Comparison of ENCODE assay signal across 12 cellular contexts in the genomic region with DNA sequence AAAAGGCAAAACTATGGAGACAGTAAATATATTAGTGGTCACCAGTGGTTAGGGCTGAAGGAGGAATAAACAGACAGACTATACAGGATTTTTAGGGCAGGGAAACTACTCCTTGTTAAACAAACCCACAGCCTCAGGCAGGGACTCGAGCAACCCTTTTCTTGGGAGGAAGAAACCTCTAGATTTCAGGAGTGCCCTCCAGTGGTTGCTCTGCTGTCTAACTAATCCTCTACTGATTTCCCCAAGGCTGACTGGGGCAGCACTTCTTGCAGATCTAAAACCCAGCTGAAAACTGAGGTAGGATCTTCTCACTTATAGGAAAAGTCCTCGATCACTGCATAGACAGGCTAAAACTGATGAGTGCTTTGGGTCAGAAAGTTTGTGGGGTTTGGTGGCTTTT.
DNase-seq lines count a peak whose midpoint lies in the region; TF ChIP-seq lines count a peak whose summit lies in the region.
"Had no signal": no experiment of that assay in that cellular context is flagged by ENCODE, and none has a peak within 500 bp of the region (broad histone marks: within the 10 kb centered on the region; RNA-seq: fewer than 3 reads in every experiment).

No MANE protein-coding gene starts in this region.

- H3K36me3 ChIP-seq in adipocyte (ENCODE audit: control insufficient read depth, insufficient read depth, low read length, severe bottlenecking) = no peaks in the 10 kb centered on the region
- H3K36me3 ChIP-seq: tibial nerve had no signal

- H3K9ac ChIP-seq in adipocyte (ENCODE audit: low read length) = no peak overlapping the region

- H3K4me1 ChIP-seq in adipocyte (ENCODE audit: control insufficient read depth, insufficient read depth, low read length) = no peaks in the 10 kb centered on the region
- H3K4me1 ChIP-seq: tibial nerve had no signal

- H3K4me3 ChIP-seq in LNCaP clone FGC (ENCODE audit: low read depth, low read length) (no peak overlapping the region), adipocyte (ENCODE audit: low read length) (no peak overlapping the region)
- H3K4me3 ChIP-seq: tibial nerve had no signal

- no peaks in the 10 kb centered on the region for H3K27me3 ChIP-seq in adipocyte (replicated peaks; ENCODE audit: control insufficient read depth, insufficient read depth, low read length)
- H3K27me3 ChIP-seq: tibial nerve had no signal

- TF ChIP-seq CTCF in LNCaP clone FGC (IDR thresholded peaks at IDR 0.05; ENCODE audit: control insufficient read depth, extremely low read depth, insufficient read depth) (peak; percentile 54), GM20000 (IDR thresholded peaks at IDR 0.05; ENCODE audit: extremely low read depth, missing control alignments) (no peak)

- DNase-seq in ELF-1 (ENCODE audit: low read depth, low spot score) (peak; percentile 66), LNCaP clone FGC (ENCODE audit: low read depth) (peak; percentile 11), adipocyte (ENCODE audit: low read depth) (peak; percentile 27), islet precursor cell (peak; percentile 77), NCI-H2081 (lab: John Stamatoyannopoulos, UW) (no peak), NCI-H1694 treated with DMSO at 0.1 percent for 48 hours (lab: John Stamatoyannopoulos, UW) (no peak), activated T-cell treated with anti-CD3 and anti-CD28 coated beads for 4 hours (no peak), GM20000 (ENCODE audit: low spot score) (no peak)
- DNase-seq: activated naive CD4-positive, alpha-beta T cell; NCI-H187; stimulated activated CD4-positive, alpha-beta T cell treated with anti-CD3 and anti-CD28 coated beads, Interleukin-2, amount 100 ng/mL, for 24 hours had no signal

- no peaks in the 10 kb centered on the region for H3K9me3 ChIP-seq in adipocyte (ENCODE audit: control insufficient read depth, low read length)
- H3K9me3 ChIP-seq: tibial nerve had no signal

Comparison
In these comparisons a context has a peak if more than half of its experiments do, and no peak if none do; other contexts are left out.
1. DNase-seq: peak in ELF-1 (single experiment), LNCaP clone FGC (single experiment), adipocyte (single experiment) and islet precursor cell (single experiment); none in NCI-H2081 (0 of 2), NCI-H1694 treated with DMSO at 0.1 percent for 48 hours (single experiment), activated T-cell treated with anti-CD3 and anti-CD28 coated beads for 4 hours (single experiment) and GM20000 (single experiment).